ENCODE assay signal across 23 cellular contexts in the genomic region with DNA sequence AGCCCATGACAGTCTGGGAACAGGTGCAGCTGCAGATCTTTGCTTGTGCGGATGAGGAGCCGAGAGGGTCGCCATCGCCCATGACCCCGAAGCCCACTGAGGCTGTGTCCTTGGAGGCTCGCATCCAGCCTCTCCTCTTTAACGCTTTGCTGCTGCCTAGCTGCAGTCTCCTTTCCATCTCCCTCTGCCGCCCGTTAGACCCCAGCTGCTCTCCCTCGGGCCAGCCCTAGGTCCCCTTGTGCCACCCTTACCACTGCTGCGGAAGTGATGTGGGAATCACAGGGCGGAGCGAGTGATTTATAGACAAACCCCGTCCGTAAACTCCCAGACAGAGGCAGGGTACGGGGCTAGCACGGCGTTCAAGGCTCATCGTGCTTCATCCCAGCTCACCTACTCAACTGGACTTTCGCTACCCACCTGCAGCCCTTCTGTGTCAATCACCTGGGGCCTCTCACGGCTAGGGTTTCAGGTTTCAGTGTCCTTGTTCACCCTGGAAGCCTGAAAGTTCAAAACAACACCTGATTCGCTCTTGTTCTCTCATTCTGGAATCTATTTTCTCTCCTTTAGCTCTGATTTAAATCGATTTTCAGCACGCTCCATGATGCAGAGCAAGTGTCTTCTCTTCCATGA.
DNase-seq lines count a peak whose midpoint lies in the region; ATAC-seq and TF ChIP-seq lines count a peak whose summit lies in the region.
"Had no signal": no experiment of that assay in that cellular context is flagged by ENCODE, and none has a peak within 500 bp of the region (broad histone marks: within the 10 kb centered on the region; RNA-seq: fewer than 3 reads in every experiment).

No MANE protein-coding gene starts in this region.

- intact Hi-C loops in aorta (cut with DNase I), result loop anchor here in 1 of 2 donors (10.0 kb wide), 1 partner anchor 873 kb away; no protein-coding TSS in a partner anchor

- no peaks in the 10 kb centered on the region for H3K36me3 Mint-ChIP-seq in endodermal cell (ENCODE audit: low read depth)
- H3K36me3 Mint-ChIP-seq: CD4-positive, CD25-positive, alpha-beta regulatory T cell had no signal

- H3K27ac ChIP-seq in endodermal cell (ENCODE audit: low read depth, low read length), result no peak overlapping the region
- H3K27ac ChIP-seq in aorta (ENCODE audit: low read depth in 1 of 2, low read length in 2 of 2), result no peak overlapping the region
- H3K27ac ChIP-seq in gastroesophageal sphincter, result no peak overlapping the region
- H3K27ac ChIP-seq: HL-60, KMS-11 had no signal

- ATAC-seq in aorta (ENCODE audit: low FRiP score) (no peak), HG03097 (IDR thresholded peaks at IDR 0.05; ENCODE audit: low FRiP score, unreplicated experiment) (no peak), gastroesophageal sphincter (no peak)
- ATAC-seq: PC-3 had no signal

- TF ChIP-seq EP300 in gastroesophageal sphincter (IDR thresholded peaks at IDR 0.05), result no peak

- H3K4me1 ChIP-seq in endodermal cell (ENCODE audit: control insufficient read depth, insufficient read depth, low read length), result no peaks in the 10 kb centered on the region
- no peaks in the 10 kb centered on the region for H3K4me1 ChIP-seq in aorta (ENCODE audit: control insufficient read depth in 1 of 2, insufficient read depth in 2 of 2, low read length in 2 of 2)
- no peaks in the 10 kb centered on the region for H3K4me1 ChIP-seq in gastroesophageal sphincter
- H3K4me1 ChIP-seq: BE2C, Caco-2 had no signal

- DNase-seq in NCI-H345 (lab: John Stamatoyannopoulos, UW) (peak; percentile 8), NCI-H345 treated with DMSO at 0.1 percent for 48 hours (lab: John Stamatoyannopoulos, UW; ENCODE audit: unreplicated experiment) (no peak), NCI-H526 treated with DMSO at 0.1 percent for 48 hours (lab: John Stamatoyannopoulos, UW) (peak; percentile 66), endodermal cell (peak; percentile 55), aorta (no peak), COR-L47 (lab: John Stamatoyannopoulos, UW) (no peak)
- DNase-seq: BE2C; Caco-2; CD4-positive, CD25-positive, alpha-beta regulatory T cell; DMS53; GOT3; HFFc6; NCI-H1048; NCI-H187; NCI-H446; NCI-H82; PC-3; RPMI8226 had no signal

- peaks cover 31% of the 10 kb centered on the region for H3K27me3 Mint-ChIP-seq in endodermal cell (ENCODE audit: insufficient read depth)

- H3K4me3 ChIP-seq in endodermal cell (ENCODE audit: low read length), result no peak overlapping the region
- H3K4me3 ChIP-seq in aorta (ENCODE audit: low read length in 2 of 2), result no peak overlapping the region
- no peak overlapping the region for H3K4me3 ChIP-seq in gastroesophageal sphincter

- H3K27ac Mint-ChIP-seq in endodermal cell, result no peak overlapping the region
- H3K27ac Mint-ChIP-seq: CD4-positive, CD25-positive, alpha-beta regulatory T cell; HFFc6; T-helper 1 cell treated with Interleukin-12 subunit alpha and Interleukin-12 subunit beta and Interleukin-4 antibody, amounts not matched to agents 30 μg/mL and 1 μg/mL, for 36 hours had no signal

- H3K4me3 Mint-ChIP-seq in endodermal cell, result no peak overlapping the region
- H3K4me3 Mint-ChIP-seq: CD4-positive, CD25-positive, alpha-beta regulatory T cell; HFFc6; T-helper 1 cell treated with Interleukin-12 subunit alpha and Interleukin-12 subunit beta and Interleukin-4 antibody, amounts not matched to agents 30 μg/mL and 1 μg/mL, for 36 hours had no signal

- no peak overlapping the region for H3K9ac ChIP-seq in endodermal cell (ENCODE audit: extremely low read depth, low read length, poor library complexity, severe bottlenecking)
- H3K9ac ChIP-seq: KMS-11 had no signal

- H3K4me1 Mint-ChIP-seq in endodermal cell, result no peaks in the 10 kb centered on the region
- H3K4me1 Mint-ChIP-seq: CD4-positive, CD25-positive, alpha-beta regulatory T cell had no signal

- H3K36me3 ChIP-seq in endodermal cell (ENCODE audit: control insufficient read depth, insufficient read depth, low read length) (no peaks in the 10 kb centered on the region), aorta (ENCODE audit: control insufficient read depth in 1 of 2, insufficient read depth in 2 of 2, low read length in 1 of 2) (no peaks in the 10 kb centered on the region), gastroesophageal sphincter (no peaks in the 10 kb centered on the region)
- H3K36me3 ChIP-seq: BE2C had no signal

- H3K9me3 ChIP-seq in endodermal cell (ENCODE audit: control insufficient read depth, low read length) (no peaks in the 10 kb centered on the region), aorta (ENCODE audit: control insufficient read depth, low read length) (peaks cover 6% of the 10 kb centered on the region), gastroesophageal sphincter (peaks cover 0 to 15% (median 0%) of the 10 kb centered on the region in 3 donors)
- H3K9me3 ChIP-seq: BE2C, Caco-2 had no signal

- TF ChIP-seq CTCF in endodermal cell (conservative IDR thresholded peaks at IDR 0.05) (no peak), gastroesophageal sphincter (IDR thresholded peaks at IDR 0.05) (no peak)

- no peak for TF ChIP-seq POLR2A in gastroesophageal sphincter (IDR thresholded peaks at IDR 0.05)

- peaks cover 4% of the 10 kb centered on the region for H3K9me3 Mint-ChIP-seq in endodermal cell

- WGBS in endodermal cell (ENCODE audit: insufficient coverage in 1 of 2, insufficient read length in 1 of 2), 2 experiments, result 88 to 89% methylated on average over 21 to 24 of the region's 24 CpGs
- WGBS in aorta, 2 donors, result 73 to 77% methylated on average over 24 of the region's 24 CpGs
- WGBS in gastroesophageal sphincter (ENCODE audit: low coverage in 1 of 2), 2 donors, result 70 to 81% methylated on average over 9 to 11 of the region's 24 CpGs

- peaks cover 35% of the 10 kb centered on the region for H3K27me3 ChIP-seq in endodermal cell (ENCODE audit: control insufficient read depth, insufficient read depth, low read length, poor library complexity, severe bottlenecking)
- peaks cover 0 to 4% of the 10 kb centered on the region in 2 donors for H3K27me3 ChIP-seq in aorta (ENCODE audit: control insufficient read depth in 1 of 2, insufficient read depth in 2 of 2, low read length in 1 of 2)
- no peaks in the 10 kb centered on the region for H3K27me3 ChIP-seq in gastroesophageal sphincter
- H3K27me3 ChIP-seq: BE2C had no signal

Comparison
In these comparisons a context has a peak if more than half of its experiments do, and no peak if none do; other contexts are left out.
1. DNase-seq: peak in NCI-H345 (single experiment), NCI-H526 treated with DMSO at 0.1 percent for 48 hours (single experiment) and endodermal cell (single experiment); none in NCI-H345 treated with DMSO at 0.1 percent for 48 hours (single experiment), aorta (0 of 2) and COR-L47 (single experiment).